In genomic region chr20:3887870-3888614, GRCh38 we compare ENCODE assay signal across 8 cellular contexts. TPM values are rescaled to one million over a fixed set of nuclear protein-coding genes. Genes with fewer than 3 reads are reported as not detected.
DNase-seq lines count a peak whose midpoint lies in the region; ATAC-seq and TF ChIP-seq lines count a peak whose summit lies in the region.

No MANE protein-coding gene starts in this region.

- DNase-seq in CD4-positive, CD25-positive, alpha-beta regulatory T cell = no peak
- DNase-seq in astrocyte of the spinal cord (ENCODE audit: low read depth, low spot score) (no peak), kidney epithelial cell (ENCODE audit: low read depth) (no peak), medulla oblongata (ENCODE audit: extremely low spot score) (no peak)

- no peaks in the 10 kb centered on the region for H3K36me3 ChIP-seq in CD4-positive, CD25-positive, alpha-beta regulatory T cell (ENCODE audit: control insufficient read depth, insufficient read depth, low read length)
- H3K36me3 ChIP-seq in KOPT-K1 (ENCODE audit: insufficient read depth, low read length) (peaks cover 34% of the 10 kb centered on the region), kidney epithelial cell (ENCODE audit: control insufficient read depth, insufficient read depth, low read length) (no peaks in the 10 kb centered on the region), subcutaneous abdominal adipose tissue (ENCODE audit: control insufficient read depth in 5 of 5, insufficient read depth in 5 of 5, low read length in 5 of 5) (no peaks in the 10 kb centered on the region)

- H3K27ac Mint-ChIP-seq in CD4-positive, CD25-positive, alpha-beta regulatory T cell = peak overlapping the region; percentile 94 to 96 (median 94)

- peaks cover 41% of the 10 kb centered on the region for H3K4me1 ChIP-seq in CD4-positive, CD25-positive, alpha-beta regulatory T cell (ENCODE audit: control insufficient read depth, insufficient read depth, low read length, poor library complexity, severe bottlenecking)
- H3K4me1 ChIP-seq in subcutaneous abdominal adipose tissue (ENCODE audit: control insufficient read depth in 5 of 5, insufficient read depth in 5 of 5, low read length in 5 of 5) = peaks cover 5 to 47% (median 43%) of the 10 kb centered on the region in 5 donors

- H3K27me3 ChIP-seq in CD4-positive, CD25-positive, alpha-beta regulatory T cell (ENCODE audit: control insufficient read depth, insufficient read depth, low read length) = no peaks in the 10 kb centered on the region
- no peaks in the 10 kb centered on the region for H3K27me3 ChIP-seq in kidney epithelial cell (ENCODE audit: control insufficient read depth, insufficient read depth, low read length)
- no peaks in the 10 kb centered on the region for H3K27me3 ChIP-seq in subcutaneous abdominal adipose tissue (ENCODE audit: control insufficient read depth in 5 of 5, insufficient read depth in 4 of 5, low read length in 5 of 5)

- H3K9ac ChIP-seq in subcutaneous abdominal adipose tissue (ENCODE audit: low read length in 5 of 5) = peak overlapping the region in 4 of 5 donors; percentile 65 to 82 (median 74)

- ATAC-seq in CD4-positive, CD25-positive, alpha-beta regulatory T cell (ENCODE audit: low read depth in 2 of 2) = no peak
- no peak for ATAC-seq in HG03439 (IDR thresholded peaks at IDR 0.05; ENCODE audit: unreplicated experiment)
- ATAC-seq in GM21825 (IDR thresholded peaks at IDR 0.05; ENCODE audit: unreplicated experiment) = no peak

- in situ Hi-C loops in astrocyte of the spinal cord (cut with HindIII; ENCODE audit: low sequenced_read_pairs) = no loop called here

- peaks cover 0 to 1% (median 0%) of the 10 kb centered on the region in 7 donors for H3K9me3 Mint-ChIP-seq in CD4-positive, CD25-positive, alpha-beta regulatory T cell

- H3K9me3 ChIP-seq in CD4-positive, CD25-positive, alpha-beta regulatory T cell (ENCODE audit: control insufficient read depth in 2 of 2, low read length in 2 of 2) = no peaks in the 10 kb centered on the region
- H3K9me3 ChIP-seq in KOPT-K1 (ENCODE audit: insufficient read depth, low read length, poor library complexity, severe bottlenecking) (no peaks in the 10 kb centered on the region), subcutaneous abdominal adipose tissue (ENCODE audit: control insufficient read depth in 5 of 5, low read length in 5 of 5) (no peaks in the 10 kb centered on the region)

- H3K27me3 Mint-ChIP-seq in CD4-positive, CD25-positive, alpha-beta regulatory T cell = peaks cover 6% of the 10 kb centered on the region

- peak overlapping the region; percentile 94 to 98 (median 96) for H3K4me3 Mint-ChIP-seq in CD4-positive, CD25-positive, alpha-beta regulatory T cell

- peak overlapping the region; percentile 84 for H3K4me3 ChIP-seq in CD4-positive, CD25-positive, alpha-beta regulatory T cell (ENCODE audit: low read depth, low read length)
- H3K4me3 ChIP-seq in astrocyte of the spinal cord (ENCODE audit: low read depth, low read length) = peak overlapping the region; percentile 88
- peak overlapping the region; percentile 98 for H3K4me3 ChIP-seq in kidney epithelial cell (ENCODE audit: low read depth, low read length)
- peak overlapping the region; percentile 84 to 92 (median 90) for H3K4me3 ChIP-seq in subcutaneous abdominal adipose tissue (ENCODE audit: low read depth in 1 of 5, low read length in 5 of 5)

- no peak for TF ChIP-seq CTCF in astrocyte of the spinal cord (IDR thresholded peaks at IDR 0.05; ENCODE audit: low read depth, low read length)
- TF ChIP-seq CTCF in kidney epithelial cell (IDR thresholded peaks at IDR 0.05; ENCODE audit: insufficient read depth, low read length, poor library complexity, severe bottlenecking) = no peak

- peak overlapping the region; percentile 90 for H3K27ac ChIP-seq in CD4-positive, CD25-positive, alpha-beta regulatory T cell (ENCODE audit: insufficient read depth, low read length, poor library complexity, severe bottlenecking)
- peak overlapping the region; percentile 97 for H3K27ac ChIP-seq in KOPT-K1 (ENCODE audit: low read depth, low read length, poor library complexity, severe bottlenecking)
- peak overlapping the region; percentile 95 for H3K27ac ChIP-seq in subcutaneous abdominal adipose tissue (ENCODE audit: low read depth, low read length)

- peaks cover 18% of the 10 kb centered on the region for H3K36me3 Mint-ChIP-seq in CD4-positive, CD25-positive, alpha-beta regulatory T cell

- peaks cover 13 to 57% (median 37%) of the 10 kb centered on the region in 4 donors for H3K4me1 Mint-ChIP-seq in CD4-positive, CD25-positive, alpha-beta regulatory T cell

RNA-seq across cellular contexts. Expression of gene PANK2, which starts 1.1 kb away (rescaled TPM):
- total RNA-seq in CD4-positive, CD25-positive, alpha-beta regulatory T cell = 63.2 TPM
- 10 to 100 TPM; 44.4 to 59.3 (median 49.8) TPM for polyA plus RNA-seq in CD4-positive, CD25-positive, alpha-beta regulatory T cell
- total RNA-seq in kidney epithelial cell = 29.9 and 40.8 TPM in 2 replicates

RNA-seq across cellular contexts. Expression of gene MAVS, which starts 41.4 kb away (rescaled TPM):
- 26.1 TPM for total RNA-seq in CD4-positive, CD25-positive, alpha-beta regulatory T cell
- polyA plus RNA-seq in CD4-positive, CD25-positive, alpha-beta regulatory T cell = 1 to 10 TPM; 3.5 to 4.7 (median 3.8) TPM
- total RNA-seq in kidney epithelial cell = 30.8 and 32.0 TPM in 2 replicates
